In genomic region chr3:27596334-27596841, GRCh38 we compare ENCODE assay signal across 9 cellular contexts.
DNase-seq lines count a peak whose midpoint lies in the region; ATAC-seq and TF ChIP-seq lines count a peak whose summit lies in the region.
"Had no signal": no experiment of that assay in that cellular context is flagged by ENCODE, and none has a peak within 500 bp of the region (broad histone marks: within the 10 kb centered on the region; RNA-seq: fewer than 3 reads in every experiment).

No MANE protein-coding gene starts in this region.

- no peak overlapping the region for H3K4me3 Mint-ChIP-seq in activated CD8-positive, alpha-beta memory T cell treated with anti-CD3 and anti-CD28 coated beads, Interleukin-2, amount 10 ng/mL, durations not matched to agents 7 days and 5 days
- no peak overlapping the region for H3K4me3 Mint-ChIP-seq in stimulated activated naive CD8-positive, alpha-beta T cell treated with anti-CD3 and anti-CD28 coated beads, Interleukin-15, Interleukin-2, amounts not matched to agents 100 ng/mL and 50 ng/mL, for 24 hours

- H3K9me3 ChIP-seq in ascending aorta = no peaks in the 10 kb centered on the region

- in situ Hi-C loops in G401 (cut with HindIII; ENCODE audit: low sequenced_read_pairs) = no loop called here

- peak overlapping the region; percentile 73 for H3K27ac Mint-ChIP-seq in activated CD8-positive, alpha-beta memory T cell treated with anti-CD3 and anti-CD28 coated beads, Interleukin-2, amount 10 ng/mL, durations not matched to agents 7 days and 5 days
- H3K27ac Mint-ChIP-seq in stimulated activated naive CD8-positive, alpha-beta T cell treated with anti-CD3 and anti-CD28 coated beads, Interleukin-15, Interleukin-2, amounts not matched to agents 100 ng/mL and 50 ng/mL, for 24 hours = peak overlapping the region; percentile 56

- peaks cover 10% of the 10 kb centered on the region for H3K36me3 Mint-ChIP-seq in activated CD8-positive, alpha-beta memory T cell treated with anti-CD3 and anti-CD28 coated beads, Interleukin-2, amount 10 ng/mL, durations not matched to agents 7 days and 5 days
- H3K36me3 Mint-ChIP-seq in stimulated activated naive CD8-positive, alpha-beta T cell treated with anti-CD3 and anti-CD28 coated beads, Interleukin-15, Interleukin-2, amounts not matched to agents 100 ng/mL and 50 ng/mL, for 24 hours (ENCODE audit: low read depth) = no peaks in the 10 kb centered on the region

- H3K9me3 Mint-ChIP-seq in activated CD8-positive, alpha-beta memory T cell treated with anti-CD3 and anti-CD28 coated beads, Interleukin-2, amount 10 ng/mL, durations not matched to agents 7 days and 5 days (ENCODE audit: low read depth) = no peaks in the 10 kb centered on the region
- H3K9me3 Mint-ChIP-seq in stimulated activated naive CD8-positive, alpha-beta T cell treated with anti-CD3 and anti-CD28 coated beads, Interleukin-15, Interleukin-2, amounts not matched to agents 100 ng/mL and 50 ng/mL, for 24 hours = no peaks in the 10 kb centered on the region

- H3K27me3 Mint-ChIP-seq in activated CD8-positive, alpha-beta memory T cell treated with anti-CD3 and anti-CD28 coated beads, Interleukin-2, amount 10 ng/mL, durations not matched to agents 7 days and 5 days = no peaks in the 10 kb centered on the region
- H3K27me3 Mint-ChIP-seq in stimulated activated naive CD8-positive, alpha-beta T cell treated with anti-CD3 and anti-CD28 coated beads, Interleukin-15, Interleukin-2, amounts not matched to agents 100 ng/mL and 50 ng/mL, for 24 hours = no peaks in the 10 kb centered on the region

- H3K4me1 Mint-ChIP-seq in activated CD8-positive, alpha-beta memory T cell treated with anti-CD3 and anti-CD28 coated beads, Interleukin-2, amount 10 ng/mL, durations not matched to agents 7 days and 5 days = peaks cover 36% of the 10 kb centered on the region
- H3K4me1 Mint-ChIP-seq in stimulated activated naive CD8-positive, alpha-beta T cell treated with anti-CD3 and anti-CD28 coated beads, Interleukin-15, Interleukin-2, amounts not matched to agents 100 ng/mL and 50 ng/mL, for 24 hours (ENCODE audit: low read depth) = peaks cover 28% of the 10 kb centered on the region

- no peak for TF ChIP-seq CTCF in ascending aorta (IDR thresholded peaks at IDR 0.05)

- CTCF ChIA-PET in activated CD8-positive, alpha-beta memory T cell treated with anti-CD3 and anti-CD28 coated beads, Interleukin-2, amount 10 ng/mL, durations not matched to agents 7 days and 5 days (lab: Charles Lee) = interaction anchor here (0.5 kb wide), 1 partner anchor 67 kb away, joined by 3 read pairs; no protein-coding TSS in a partner anchor

- no peaks in the 10 kb centered on the region for H3K36me3 ChIP-seq in ascending aorta

- ATAC-seq in activated CD8-positive, alpha-beta memory T cell treated with anti-CD3 and anti-CD28 coated beads, Interleukin-2, amount 10 ng/mL, durations not matched to agents 7 days and 5 days = peak; percentile 39
- peak; percentile 69 for ATAC-seq in HG03442 (IDR thresholded peaks at IDR 0.05; ENCODE audit: unreplicated experiment)

- peaks cover 5 to 15% of the 10 kb centered on the region in 2 donors for H3K4me1 ChIP-seq in ascending aorta

- peak overlapping the region; percentile 4 to 67 for H3K27ac ChIP-seq in ascending aorta

- intact Hi-C loops in ascending aorta (cut with DNase I) = no loop called here

- DNase-seq in activated CD8-positive, alpha-beta memory T cell treated with anti-CD3 and anti-CD28 coated beads, Interleukin-2, amount 10 ng/mL, durations not matched to agents 7 days and 5 days = no peak
- DNase-seq in activated CD8-positive, alpha-beta memory T cell treated with anti-CD3 and anti-CD28 coated beads, Interleukin-2, amount 50 U/mL, for 48 hours = no peak
- DNase-seq in ascending aorta (ENCODE audit: low spot score in 2 of 2) (no peak), NCI-H1436 (lab: John Stamatoyannopoulos, UW) (no peak), G401 (ENCODE audit: low spot score) (no peak), NCI-H774 (lab: John Stamatoyannopoulos, UW) (no peak)

- H3K27me3 ChIP-seq in ascending aorta = no peaks in the 10 kb centered on the region

- H3K4me3 ChIP-seq in ascending aorta = no peak overlapping the region
- H3K4me3 ChIP-seq: lung had no signal
